In genomic region chr3:8473029-8473428, GRCh38 we compare ENCODE assay signal across 32 cellular contexts.
"Had no signal": no experiment of that assay in that cellular context is flagged by ENCODE, and none has a peak within 500 bp of the region (broad histone marks: within the 10 kb centered on the region; RNA-seq: fewer than 3 reads in every experiment).

No MANE protein-coding gene starts in this region.

- H3K27ac ChIP-seq: breast epithelium, cardiac muscle cell, colonic mucosa, epithelial cell of prostate, esophagus squamous epithelium, gastroesophageal sphincter, WERI-Rb-1 had no signal

- H3K27me3 ChIP-seq: ascending aorta, breast epithelium, cardiac muscle cell, colonic mucosa, esophagus squamous epithelium, gastroesophageal sphincter had no signal

- H3K4me3 ChIP-seq: ascending aorta, breast epithelium, cardiac muscle cell, colonic mucosa, esophagus squamous epithelium, gastroesophageal sphincter had no signal

- H3K36me3 ChIP-seq: ascending aorta, breast epithelium, cardiac muscle cell, colonic mucosa, esophagus squamous epithelium, gastroesophageal sphincter, WERI-Rb-1 had no signal

- H3K9me3 ChIP-seq: ascending aorta, breast epithelium, colonic mucosa, esophagus squamous epithelium, gastroesophageal sphincter had no signal

- FAIRE-seq: endometrium, endothelial cell of umbilical vein had no signal

- DNase-seq: activated CD4-positive, alpha-beta memory T cell treated with anti-CD3 and anti-CD28 coated beads, Interleukin-2, amount 10 ng/mL, durations not matched to agents 7 days and 5 days; activated CD4-positive, alpha-beta T cell treated with anti-CD3 and anti-CD28 coated beads for 4 hours; activated CD4-positive, alpha-beta T cell treated with anti-CD3 and anti-CD28 coated beads, Interleukin-2, amount 10 ng/mL, durations not matched to agents 7 days and 5 days; activated CD4-positive, alpha-beta T cell treated with anti-CD3 and anti-CD28 coated beads, Interleukin-2, amount 50 U/mL, for 4 hours; activated CD4-positive, CD25-positive, alpha-beta regulatory T cell; activated CD4-positive, CD25-positive, alpha-beta regulatory T cell treated with anti-CD3 and anti-CD28 coated beads, Interleukin-2, amount 50 U/mL, for 72 hours; activated CD8-positive, alpha-beta memory T cell treated with anti-CD3 and anti-CD28 coated beads, Interleukin-2, amount 50 U/mL, for 48 hours; activated gamma-delta T cell; activated naive CD4-positive, alpha-beta T cell; activated naive CD4-positive, alpha-beta T cell treated with anti-CD3 and anti-CD28 coated beads, Interleukin-2, amount 10 ng/mL, durations not matched to agents 7 days and 5 days; activated naive CD8-positive, alpha-beta T cell treated with anti-CD3 and anti-CD28 coated beads, Interleukin-2, amount 10 ng/mL, durations not matched to agents 7 days and 5 days; activated T-cell treated with anti-CD3 and anti-CD28 coated beads for 4 hours; activated T-cell treated with anti-CD3 and anti-CD28 coated beads, Interleukin-2, amount 50 U/mL, for 24 hours; activated T-cell treated with anti-CD3 and anti-CD28 coated beads, Interleukin-2, amount 50 U/mL, for 72 hours; central memory CD4-positive, alpha-beta T cell; cerebellar nuclear complex; colonic mucosa; effector CD8-positive, alpha-beta T cell; esophagus squamous epithelium; foreskin melanocyte; head of caudate nucleus; T-helper 1 cell; T-helper 17 cell; WERI-Rb-1 had no signal

- ATAC-seq: activated naive CD4-positive, alpha-beta T cell treated with anti-CD3 and anti-CD28 coated beads, Interleukin-2, amount 50 U/mL, for 72 hours; activated T-cell treated with anti-CD3 and anti-CD28 coated beads, Interleukin-2, amount 50 U/mL, for 72 hours; gastroesophageal sphincter; T-helper 17 cell had no signal

- H3K4me1 ChIP-seq: breast epithelium, colonic mucosa, esophagus squamous epithelium, gastroesophageal sphincter had no signal
